ENCODE assay signal across 8 cellular contexts in the genomic region with DNA sequence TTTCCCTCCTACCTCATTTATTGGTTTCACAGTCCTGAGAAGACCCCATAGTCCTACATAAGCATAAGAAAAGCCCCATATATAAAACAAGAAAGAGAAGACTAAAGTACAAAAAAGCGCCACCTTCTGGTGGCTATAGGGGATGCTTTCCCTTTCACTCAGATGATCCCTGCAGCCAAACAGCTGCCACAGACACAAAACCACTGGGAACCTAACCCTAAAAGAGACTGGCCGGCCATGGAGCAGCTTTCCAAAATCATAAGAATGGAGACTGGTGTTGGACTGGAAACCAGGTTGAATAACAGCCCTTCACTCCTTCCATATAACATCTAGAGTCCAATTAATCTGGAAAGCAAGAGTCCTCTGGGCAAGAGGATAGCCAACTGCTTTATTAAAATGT. TPM values are rescaled to one million over a fixed set of nuclear protein-coding genes. Genes with fewer than 3 reads are reported as not detected.
DNase-seq lines count a peak whose midpoint lies in the region; ATAC-seq and TF ChIP-seq lines count a peak whose summit lies in the region.

No MANE protein-coding gene starts in this region.

- no peaks in the 10 kb centered on the region for H3K27me3 ChIP-seq in breast epithelium
- no peaks in the 10 kb centered on the region for H3K27me3 ChIP-seq in suprapubic skin

- peaks cover 0 to 13% of the 10 kb centered on the region in 2 donors for H3K4me1 ChIP-seq in breast epithelium
- H3K4me1 ChIP-seq in suprapubic skin, result peaks cover 40% of the 10 kb centered on the region

- TF ChIP-seq POLR2A in breast epithelium (IDR thresholded peaks at IDR 0.05), result no peak
- no peak for TF ChIP-seq POLR2A in suprapubic skin (IDR thresholded peaks at IDR 0.05)

- DNase-seq in AG08396 (ENCODE audit: low spot score) (peak; percentile 55), RWPE1 (ENCODE audit: low spot score) (peak; percentile 49), breast epithelium (ENCODE audit: low spot score in 2 of 2) (no peak), left colon (peak in 1 of 2 donors; percentile 32), suprapubic skin (ENCODE audit: low spot score in 2 of 2) (no peak)

- H3K4me3 ChIP-seq in breast epithelium, result no peak overlapping the region
- H3K4me3 ChIP-seq in suprapubic skin, result no peak overlapping the region

- H3K36me3 ChIP-seq in breast epithelium (no peaks in the 10 kb centered on the region), suprapubic skin (peaks cover 66% of the 10 kb centered on the region)

- ATAC-seq in left colon, result peak; percentile 30
- no peak for ATAC-seq in GM19463 (IDR thresholded peaks at IDR 0.05; ENCODE audit: unreplicated experiment)
- no peak for ATAC-seq in HG02852 (IDR thresholded peaks at IDR 0.05; ENCODE audit: unreplicated experiment)

- POLR2A ChIA-PET in RWPE1 (lab: Yijun Ruan, JAX; ENCODE audit: low non-redundant PET), result no interaction called here

- intact Hi-C loops in breast epithelium (cut with DNase I; ENCODE audit: low total_unique reads) (loop anchor here (10.0 kb wide), 1 partner anchor 845 kb away; no protein-coding TSS in a partner anchor), left colon (cut with DNase I, micrococcal nuclease) (no loop called here)

- no peak overlapping the region for H3K27ac ChIP-seq in RWPE1
- H3K27ac ChIP-seq in breast epithelium, result peak overlapping the region; percentile 81 to 87
- peak overlapping the region; percentile 76 for H3K27ac ChIP-seq in suprapubic skin

- peak; percentile 73 for TF ChIP-seq CTCF in GM12873 (IDR thresholded peaks at IDR 0.05; ENCODE audit: insufficient read depth, low read depth, low read length, missing control alignments)
- peak; percentile 38 for TF ChIP-seq CTCF in RWPE1 (conservative IDR thresholded peaks at IDR 0.05; ENCODE audit: low read depth)
- peak in 2 of 3 donors; percentile 31 to 40 for TF ChIP-seq CTCF in breast epithelium (IDR thresholded peaks at IDR 0.05)
- peak in 1 of 2 donors; percentile 64 for TF ChIP-seq CTCF in suprapubic skin (IDR thresholded peaks at IDR 0.05)

- TF ChIP-seq EP300 in suprapubic skin (IDR thresholded peaks at IDR 0.05), result no peak

- H3K9me3 ChIP-seq in breast epithelium (no peaks in the 10 kb centered on the region), suprapubic skin (no peaks in the 10 kb centered on the region)

- whole genome bisulfite sequencing in suprapubic skin, result 47% methylated on average over 2 of the region's 2 CpGs

- CTCF ChIA-PET in RWPE1 (lab: Yijun Ruan, JAX), result interaction anchor here (0.9 to 2.6 kb wide), 2 partner anchors 11 to 12 kb away, joined by 3 to 12 read pairs; partner anchors contain the start of gene DYNC1LI2

RNA-seq across cellular contexts. Expression of gene DYNC1LI2, which starts 11.4 kb away (rescaled TPM):
- total RNA-seq in breast epithelium, result 100 to 1,000 TPM; 153 to 172 (median 156) TPM
- 100 to 1,000 TPM; 165 to 171 TPM for total RNA-seq in left colon
- total RNA-seq in suprapubic skin, result 100 to 1,000 TPM; 102 to 212 (median 137) TPM

RNA-seq across cellular contexts. Expression of gene CMTM4, which starts 43.5 kb away (rescaled TPM):
- total RNA-seq in breast epithelium (10 to 100 TPM; 12.5 to 35.4 (median 33.7) TPM), left colon (100 to 1,000 TPM; 168 to 172 TPM), suprapubic skin (10 to 100 TPM; 24.0 to 55.1 (median 36.4) TPM)

Comparison
In these comparisons a context has a peak if more than half of its experiments do, and no peak if none do; other contexts are left out.
1. DNase-seq: peak in AG08396 (single experiment) and RWPE1 (single experiment); none in breast epithelium (0 of 2) and suprapubic skin (0 of 2).